In the genomic region with DNA sequence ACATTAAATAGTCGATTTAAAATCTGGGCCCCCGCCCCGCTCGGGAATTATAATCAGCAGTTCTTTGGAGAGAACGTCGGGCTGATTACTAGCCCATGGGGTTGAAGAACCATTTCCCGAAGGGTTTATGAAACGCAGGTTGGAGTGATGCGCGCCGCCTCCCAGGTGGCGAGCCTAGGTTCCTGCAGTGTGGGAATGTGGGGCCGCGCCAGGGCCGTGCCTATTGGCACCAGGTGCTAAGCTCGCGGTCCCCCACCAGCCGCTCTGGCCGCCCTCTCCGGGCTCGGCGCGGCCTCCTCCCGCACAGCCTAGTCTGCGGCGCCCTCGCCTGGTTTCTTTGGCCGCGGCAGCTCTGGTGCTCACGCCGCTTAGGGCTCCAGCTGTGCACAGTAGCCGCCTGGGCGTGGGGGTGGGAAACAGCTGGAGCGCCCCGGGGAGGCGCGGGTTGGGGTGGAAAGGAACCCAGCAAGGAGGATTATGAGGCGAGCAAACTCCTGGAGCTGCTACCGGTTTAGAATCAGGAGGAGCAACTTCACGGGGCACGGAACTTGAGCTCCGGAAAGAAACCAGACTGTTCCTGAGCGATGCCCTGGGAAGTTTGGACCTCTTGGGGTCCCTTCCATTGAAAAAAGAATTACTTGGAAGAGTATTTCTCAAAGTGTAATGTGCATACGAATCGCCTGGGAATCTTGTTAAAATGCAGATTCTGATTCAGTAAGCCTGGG, we compare ENCODE assay signal across 8 cellular contexts. TPM values are rescaled to one million over a fixed set of nuclear protein-coding genes. Genes with fewer than 3 reads are reported as not detected.
A peak's percentile ranks its signal among the peaks of the same experiment; 100 is the strongest.
DNase-seq lines count a peak whose midpoint lies in the region; ATAC-seq and TF ChIP-seq lines count a peak whose summit lies in the region.

No MANE protein-coding gene starts in this region.

- TF ChIP-seq CTCF in GM12875 (IDR thresholded peaks at IDR 0.05; ENCODE audit: borderline replicate concordance, insufficient read depth, low read depth, low read length) (peak; percentile 80), lower lobe of right lung (IDR thresholded peaks at IDR 0.05) (peak; percentile 76)

- DNase-seq in A172 (ENCODE audit: low spot score) (peak; percentile 32), NAMALWA (ENCODE audit: low spot score) (peak; percentile 72), SW480 (ENCODE audit: low spot score) (peak; percentile 85), ecto neural progenitor cell (ENCODE audit: low spot score) (peak; percentile 88), lower lobe of right lung (peak; percentile 90)

- peaks cover 55% of the 10 kb centered on the region for H3K27me3 ChIP-seq in lower lobe of right lung (ENCODE audit: low read depth)

- no peak overlapping the region for H3K4me3 ChIP-seq in GM12875 (ENCODE audit: low read depth, low read length)
- H3K4me3 ChIP-seq in lower lobe of right lung = peak overlapping the region; percentile 53

- peak overlapping the region; percentile 73 for H3K27ac ChIP-seq in lower lobe of right lung

- intact Hi-C loops in lower lobe of right lung (cut with DNase I) = loop anchor here (10.0 kb wide), 1 partner anchor 534 kb away; no protein-coding TSS in a partner anchor

- H3K36me3 Mint-ChIP-seq in stimulated activated naive CD8-positive, alpha-beta T cell treated with anti-CD3 and anti-CD28 coated beads, Interleukin-15, Interleukin-2, amounts not matched to agents 100 ng/mL and 50 ng/mL, for 24 hours (ENCODE audit: low read depth) = peaks cover 8% of the 10 kb centered on the region

- ATAC-seq in HG02759 (IDR thresholded peaks at IDR 0.05; ENCODE audit: unreplicated experiment) = peak; percentile 93
- peak; percentile 91 to 95 for ATAC-seq in lower lobe of right lung

- peaks cover 22% of the 10 kb centered on the region for H3K4me1 Mint-ChIP-seq in stimulated activated naive CD8-positive, alpha-beta T cell treated with anti-CD3 and anti-CD28 coated beads, Interleukin-15, Interleukin-2, amounts not matched to agents 100 ng/mL and 50 ng/mL, for 24 hours (ENCODE audit: low read depth)

- peaks cover 14% of the 10 kb centered on the region for H3K9me3 Mint-ChIP-seq in stimulated activated naive CD8-positive, alpha-beta T cell treated with anti-CD3 and anti-CD28 coated beads, Interleukin-15, Interleukin-2, amounts not matched to agents 100 ng/mL and 50 ng/mL, for 24 hours

- no peak overlapping the region for H3K27ac Mint-ChIP-seq in stimulated activated naive CD8-positive, alpha-beta T cell treated with anti-CD3 and anti-CD28 coated beads, Interleukin-15, Interleukin-2, amounts not matched to agents 100 ng/mL and 50 ng/mL, for 24 hours

- H3K27me3 Mint-ChIP-seq in stimulated activated naive CD8-positive, alpha-beta T cell treated with anti-CD3 and anti-CD28 coated beads, Interleukin-15, Interleukin-2, amounts not matched to agents 100 ng/mL and 50 ng/mL, for 24 hours = peaks cover 93% of the 10 kb centered on the region

- H3K4me1 ChIP-seq in lower lobe of right lung = peaks cover 16% of the 10 kb centered on the region

- no peaks in the 10 kb centered on the region for H3K36me3 ChIP-seq in lower lobe of right lung

- H3K4me3 Mint-ChIP-seq in stimulated activated naive CD8-positive, alpha-beta T cell treated with anti-CD3 and anti-CD28 coated beads, Interleukin-15, Interleukin-2, amounts not matched to agents 100 ng/mL and 50 ng/mL, for 24 hours = peak overlapping the region; percentile 56

- peaks cover 8% of the 10 kb centered on the region for H3K9me3 ChIP-seq in lower lobe of right lung

RNA-seq across cellular contexts. Expression of gene MECOM, which starts 5.6 kb away (rescaled TPM):
- 8.0 and 19.1 TPM in 2 replicates for total RNA-seq in A172 (2014; rRNA removed; shearing (Covaris generic))
- total RNA-seq in lower lobe of right lung = 92.4 TPM

Comparison
In these comparisons a context has a peak if more than half of its experiments do, and no peak if none do; other contexts are left out.
1. DNase-seq: peak in every context shown above with its lines; median percentile 90 in lower lobe of right lung; 88 in ecto neural progenitor cell; 85 in SW480; 72 in NAMALWA; 32 in A172.